Comparison of ENCODE assay signal across 8 cellular contexts in genomic region chr10:6239213-6239991, GRCh38. TPM values are rescaled to one million over a fixed set of nuclear protein-coding genes. Genes with fewer than 3 reads are reported as not detected.
DNase-seq lines count a peak whose midpoint lies in the region; ATAC-seq and TF ChIP-seq lines count a peak whose summit lies in the region.

No MANE protein-coding gene starts in this region.

- no peak for TF ChIP-seq CTCF in CD8-positive, alpha-beta T cell (IDR thresholded peaks at IDR 0.05)
- TF ChIP-seq CTCF in Loucy (conservative IDR thresholded peaks at IDR 0.05; ENCODE audit: low read length) (no peak), neural crest cell (conservative IDR thresholded peaks at IDR 0.05) (no peak), upper lobe of right lung (IDR thresholded peaks at IDR 0.05) (no peak)

- peaks cover 5% of the 10 kb centered on the region for H4K20me1 ChIP-seq in Loucy (ENCODE audit: insufficient read depth, low read length, poor library complexity, severe bottlenecking)

- peaks cover 4% of the 10 kb centered on the region for H3K4me1 ChIP-seq in CD8-positive, alpha-beta T cell (ENCODE audit: insufficient read depth, low read length)
- peaks cover 13% of the 10 kb centered on the region for H3K4me1 ChIP-seq in Loucy (ENCODE audit: insufficient read depth, low read length, poor library complexity, severe bottlenecking)
- H3K4me1 ChIP-seq in upper lobe of right lung = no peaks in the 10 kb centered on the region

- intact Hi-C loops in CD8-positive, alpha-beta T cell (cut with DNase I, micrococcal nuclease) = no loop called here
- intact Hi-C loops in upper lobe of right lung (cut with DNase I) = no loop called here

- POLR2A ChIA-PET in CD8-positive, alpha-beta T cell (lab: Charles Lee) = no interaction called here

- no peak overlapping the region for H3K27ac ChIP-seq in CD8-positive, alpha-beta T cell (ENCODE audit: low read depth, low read length)
- H3K27ac ChIP-seq in upper lobe of right lung = no peak overlapping the region

- H3F3A ChIP-seq in Loucy (ENCODE audit: low read depth) = no peaks in the 10 kb centered on the region

- H3K9me2 ChIP-seq in Loucy (replicated peaks; ENCODE audit: low read depth, low read length) = no peaks in the 10 kb centered on the region

- H3K4me3 ChIP-seq in CD8-positive, alpha-beta T cell (ENCODE audit: low read depth, low read length) = no peak overlapping the region
- H3K4me3 ChIP-seq in Loucy (ENCODE audit: low read length, poor library complexity, severe bottlenecking) = peak overlapping the region; percentile 19
- H3K4me3 ChIP-seq in upper lobe of right lung = no peak overlapping the region

- no peaks in the 10 kb centered on the region for H3K9me3 ChIP-seq in CD8-positive, alpha-beta T cell (ENCODE audit: low read length)
- H3K9me3 ChIP-seq in Loucy (ENCODE audit: insufficient read depth, low read depth, low read length) = no peaks in the 10 kb centered on the region
- no peaks in the 10 kb centered on the region for H3K9me3 ChIP-seq in upper lobe of right lung

- peak overlapping the region; percentile 48 for H3K4me2 ChIP-seq in Loucy (ENCODE audit: low read depth, low read length, poor library complexity, severe bottlenecking)

- CTCF ChIA-PET in CD8-positive, alpha-beta T cell (lab: Charles Lee) = interaction anchor here (1.0 kb wide), 1 partner anchor 163 kb away, joined by 3 read pairs; no protein-coding TSS in a partner anchor

- H3K27me3 Mint-ChIP-seq in CD8-positive, alpha-beta T cell (ENCODE audit: low read depth) = no peaks in the 10 kb centered on the region
- no peaks in the 10 kb centered on the region for H3K27me3 Mint-ChIP-seq in neural crest cell (ENCODE audit: low read depth)

- H3K79me2 ChIP-seq in Loucy (ENCODE audit: insufficient read depth, low read length) = no peaks in the 10 kb centered on the region

- H3K9ac ChIP-seq in Loucy (ENCODE audit: low read depth, low read length, poor library complexity, severe bottlenecking) = no peak overlapping the region

- no peaks in the 10 kb centered on the region for H3K27me3 ChIP-seq in CD8-positive, alpha-beta T cell (ENCODE audit: insufficient read depth, low read length)
- H3K27me3 ChIP-seq in Loucy (ENCODE audit: insufficient read depth, low read length, poor library complexity, severe bottlenecking) (no peaks in the 10 kb centered on the region), upper lobe of right lung (no peaks in the 10 kb centered on the region)

- peaks cover 9% of the 10 kb centered on the region for H3K4me1 Mint-ChIP-seq in CD8-positive, alpha-beta T cell (ENCODE audit: low read depth)
- H3K4me1 Mint-ChIP-seq in neural crest cell = peaks cover 5% of the 10 kb centered on the region

- H3K9me3 Mint-ChIP-seq in CD8-positive, alpha-beta T cell = no peaks in the 10 kb centered on the region
- H3K9me3 Mint-ChIP-seq in neural crest cell = peaks cover 3% of the 10 kb centered on the region

- peaks cover 31% of the 10 kb centered on the region for H3K36me3 Mint-ChIP-seq in CD8-positive, alpha-beta T cell
- peaks cover 7% of the 10 kb centered on the region for H3K36me3 Mint-ChIP-seq in neural crest cell (ENCODE audit: low read depth)

- no peak overlapping the region for H2AFZ ChIP-seq in Loucy (ENCODE audit: low read length)

- peak; percentile 73 for ATAC-seq in CD8-positive, alpha-beta T cell
- ATAC-seq in upper lobe of right lung (peak; percentile 59), GM19455 (IDR thresholded peaks at IDR 0.05; ENCODE audit: unreplicated experiment) (no peak)

- peak in 6 of 7 experiments; percentile 47 to 67 (median 59) for DNase-seq in CD8-positive, alpha-beta T cell
- DNase-seq in activated CD4-positive, alpha-beta T cell treated with anti-CD3 and anti-CD28 coated beads, Interleukin-2, amount 50 U/mL, for 1 hour = peak; percentile 46
- peak; percentile 52 for DNase-seq in effector CD4-positive, alpha-beta T cell
- no peak for DNase-seq in neural crest cell (ENCODE audit: low read depth, low spot score)
- DNase-seq in upper lobe of right lung = no peak
- no peak for DNase-seq in HuH-7 (ENCODE audit: low spot score)

- H3K4me3 Mint-ChIP-seq in CD8-positive, alpha-beta T cell = no peak overlapping the region
- H3K4me3 Mint-ChIP-seq in neural crest cell = no peak overlapping the region

- H3K36me3 ChIP-seq in CD8-positive, alpha-beta T cell (ENCODE audit: insufficient read depth, low read length) = no peaks in the 10 kb centered on the region
- H3K36me3 ChIP-seq in Loucy (ENCODE audit: insufficient read depth, low read length) = peaks cover 39% of the 10 kb centered on the region; the same call in 1 of the 2 replicates
- peaks cover 3% of the 10 kb centered on the region for H3K36me3 ChIP-seq in upper lobe of right lung

- H3K27ac Mint-ChIP-seq in CD8-positive, alpha-beta T cell = no peak overlapping the region
- peak overlapping the region; percentile 47 for H3K27ac Mint-ChIP-seq in neural crest cell (ENCODE audit: unreplicated experiment)

RNA-seq across cellular contexts. Expression of gene PFKFB3, which starts 36.7 kb away (rescaled TPM):
- 100 to 1,000 TPM; 221 to 233 TPM for total RNA-seq in CD8-positive, alpha-beta T cell
- total RNA-seq in neural crest cell (36.7 and 39.3 TPM in 2 replicates), upper lobe of right lung (77.2 TPM)

Comparison
In these comparisons a context has a peak if more than half of its experiments do, and no peak if none do; other contexts are left out.
1. DNase-seq: peak in CD8-positive, alpha-beta T cell (6 of 7), activated CD4-positive, alpha-beta T cell treated with anti-CD3 and anti-CD28 coated beads, Interleukin-2, amount 50 U/mL, for 1 hour (single experiment) and effector CD4-positive, alpha-beta T cell (single experiment); none in neural crest cell (single experiment), upper lobe of right lung (single experiment) and HuH-7 (single experiment).